ENCODE assay signal across 9 cellular contexts in genomic region chr15:72271221-72271620, GRCh38. TPM values are rescaled to one million over a fixed set of nuclear protein-coding genes. Genes with fewer than 3 reads are reported as not detected.
A peak's percentile ranks its signal among the peaks of the same experiment; 100 is the strongest.
DNase-seq lines count a peak whose midpoint lies in the region; ATAC-seq and TF ChIP-seq lines count a peak whose summit lies in the region.
"Had no signal": no experiment of that assay in that cellular context is flagged by ENCODE, and none has a peak within 500 bp of the region (broad histone marks: within the 10 kb centered on the region; RNA-seq: fewer than 3 reads in every experiment).

No MANE protein-coding gene starts in this region.

- H3K4me3 Mint-ChIP-seq in CD14-positive monocyte (peak overlapping the region; percentile 85 to 92), chondrocyte (ENCODE audit: unreplicated experiment) (peak overlapping the region; percentile 89)
- H3K4me3 Mint-ChIP-seq in natural killer cell treated with Interleukin-12 subunit alpha and Interleukin-12 subunit beta and Interleukin-15 and Interleukin-18, amount 100 ng/mL, for 72 hours, result peak overlapping the region; percentile 89

- H3K27me3 ChIP-seq in KMS-11 (ENCODE audit: insufficient read depth, low read depth), result no peaks in the 10 kb centered on the region

- no peaks in the 10 kb centered on the region for H4K20me1 ChIP-seq in KMS-11 (ENCODE audit: insufficient read depth)

- H3K4me1 Mint-ChIP-seq in CD14-positive monocyte (peaks cover 27% of the 10 kb centered on the region), chondrocyte (ENCODE audit: low read depth) (peaks cover 30% of the 10 kb centered on the region)
- peaks cover 36 to 37% of the 10 kb centered on the region in 2 donors for H3K4me1 Mint-ChIP-seq in natural killer cell treated with Interleukin-12 subunit alpha and Interleukin-12 subunit beta and Interleukin-15 and Interleukin-18, amount 100 ng/mL, for 72 hours (ENCODE audit: low read depth in 2 of 2)

- H3K9ac ChIP-seq in KMS-11, result no peak overlapping the region

- intact Hi-C loops in CD14-positive monocyte (cut with micrococcal nuclease), result loop anchor here (5.0 kb wide), 2 partner anchors 39 to 74 kb away; partner anchors contain the start of genes GRAMD2A (in 2 of the 2) and PKM (in 1 of the 2)

- H3K4me2 ChIP-seq in KMS-11, result peak overlapping the region; percentile 89

- H3K9me3 Mint-ChIP-seq in CD14-positive monocyte (peaks cover 0 to 2% (median 0%) of the 10 kb centered on the region in 7 donors), chondrocyte (ENCODE audit: low read depth) (no peaks in the 10 kb centered on the region)
- H3K9me3 Mint-ChIP-seq in natural killer cell treated with Interleukin-12 subunit alpha and Interleukin-12 subunit beta and Interleukin-15 and Interleukin-18, amount 100 ng/mL, for 72 hours, result no peaks in the 10 kb centered on the region

- H3K27me3 Mint-ChIP-seq in CD14-positive monocyte (ENCODE audit: low read depth in 3 of 3) (peaks cover 2 to 3% (median 2%) of the 10 kb centered on the region in 3 donors), chondrocyte (ENCODE audit: low read depth) (no peaks in the 10 kb centered on the region)
- H3K27me3 Mint-ChIP-seq in natural killer cell treated with Interleukin-12 subunit alpha and Interleukin-12 subunit beta and Interleukin-15 and Interleukin-18, amount 100 ng/mL, for 72 hours, result no peaks in the 10 kb centered on the region

- H3K36me3 ChIP-seq in KMS-11 (ENCODE audit: insufficient read depth), result no peaks in the 10 kb centered on the region; the same call in 1 of the 2 replicates

- peaks cover 20% of the 10 kb centered on the region for H3K4me1 ChIP-seq in KMS-11 (ENCODE audit: low read depth, poor library complexity, severe bottlenecking)

- no peak overlapping the region for H3K4me3 ChIP-seq in KMS-11 (IDR thresholded peaks at IDR 0.05; ENCODE audit: insufficient read depth, low read depth, low read length)

- H3K27ac Mint-ChIP-seq in CD14-positive monocyte (peak overlapping the region in 4 of 7 donors; percentile 11 to 45 (median 41)), chondrocyte (ENCODE audit: unreplicated experiment) (no peak overlapping the region)
- peak overlapping the region; percentile 41 to 47 for H3K27ac Mint-ChIP-seq in natural killer cell treated with Interleukin-12 subunit alpha and Interleukin-12 subunit beta and Interleukin-15 and Interleukin-18, amount 100 ng/mL, for 72 hours

- H3K79me2 ChIP-seq in KMS-11 (ENCODE audit: insufficient read depth, low read depth), result peaks cover 15% of the 10 kb centered on the region; the same call in 1 of the 2 replicates

- DNase-seq in CD14-positive monocyte (ENCODE audit: low spot score), result no peak
- DNase-seq in chondrocyte (ENCODE audit: low spot score), result no peak
- no peak for DNase-seq in natural killer cell treated with Interleukin-12 subunit alpha and Interleukin-12 subunit beta and Interleukin-15 and Interleukin-18, amount 100 ng/mL, for 72 hours (ENCODE audit: low spot score)
- no peak for DNase-seq in SKM-1 (lab: John Stamatoyannopoulos, UW; ENCODE audit: unreplicated experiment)
- no peak for DNase-seq in activated effector memory CD4-positive, alpha-beta T cell treated with anti-CD3 and anti-CD28 coated beads, Interleukin-2, amount 50 U/mL, for 16 hours
- DNase-seq: central memory CD4-positive, alpha-beta T cell had no signal

- no peak overlapping the region for H2AFZ ChIP-seq in KMS-11 (ENCODE audit: low read depth)

- no peak for ATAC-seq in natural killer cell treated with Interleukin-12 subunit alpha and Interleukin-12 subunit beta and Interleukin-15 and Interleukin-18, amount 100 ng/mL, for 72 hours
- ATAC-seq in GM21528 (IDR thresholded peaks at IDR 0.05; ENCODE audit: low FRiP score, unreplicated experiment) (no peak), HG02852 (IDR thresholded peaks at IDR 0.05; ENCODE audit: unreplicated experiment) (no peak)

- H3K27ac ChIP-seq in KMS-11, result no peak overlapping the region

- no peak for TF ChIP-seq CTCF in CD14-positive monocyte (IDR thresholded peaks at IDR 0.05)
- TF ChIP-seq CTCF in KMS-11 (conservative IDR thresholded peaks at IDR 0.05; ENCODE audit: low read depth, low read length), result no peak
- no peak for TF ChIP-seq CTCF in chondrocyte (IDR thresholded peaks at IDR 0.05)

- peaks cover 27 to 44% of the 10 kb centered on the region in 2 donors for H3K36me3 Mint-ChIP-seq in CD14-positive monocyte
- H3K36me3 Mint-ChIP-seq in chondrocyte (ENCODE audit: low read depth), result peaks cover 15% of the 10 kb centered on the region
- H3K36me3 Mint-ChIP-seq in natural killer cell treated with Interleukin-12 subunit alpha and Interleukin-12 subunit beta and Interleukin-15 and Interleukin-18, amount 100 ng/mL, for 72 hours, result peaks cover 12% of the 10 kb centered on the region

RNA-seq across cellular contexts. Expression of gene PARP6, which starts 1.1 kb away (rescaled TPM):
- polyA plus RNA-seq in CD14-positive monocyte, result 10 to 100 TPM; 12.9 to 13.5 TPM
- 72.4 to 73.1 TPM (median 72.5 TPM) in 3 replicates for total RNA-seq in chondrocyte
- 10 to 100 TPM; 48.5 to 80.9 TPM for total RNA-seq in natural killer cell treated with Interleukin-12 subunit alpha and Interleukin-12 subunit beta and Interleukin-15 and Interleukin-18, amount 100 ng/mL, for 72 hours

RNA-seq across cellular contexts. Expression of gene PKM, which starts 40.2 kb away (rescaled TPM):
- 100 to 1,000 TPM; 986 to 999 TPM for polyA plus RNA-seq in CD14-positive monocyte
- 909 to 976 TPM (median 944 TPM) in 3 replicates for total RNA-seq in chondrocyte
- total RNA-seq in natural killer cell treated with Interleukin-12 subunit alpha and Interleukin-12 subunit beta and Interleukin-15 and Interleukin-18, amount 100 ng/mL, for 72 hours, result 1,000 to 10,000 TPM; 2,229 to 3,912 TPM

RNA-seq across cellular contexts. Expression of gene CELF6, which starts 48.7 kb away (rescaled TPM):
- polyA plus RNA-seq in CD14-positive monocyte, result not detected
- total RNA-seq in chondrocyte, result 0.42 to 1.3 TPM in 2 of 3 replicates, not detected in the other
- total RNA-seq in natural killer cell treated with Interleukin-12 subunit alpha and Interleukin-12 subunit beta and Interleukin-15 and Interleukin-18, amount 100 ng/mL, for 72 hours, result under 1 TPM; 0.92 to 1.00 TPM
